Comparison of ENCODE assay signal across 8 cellular contexts in the genomic region with DNA sequence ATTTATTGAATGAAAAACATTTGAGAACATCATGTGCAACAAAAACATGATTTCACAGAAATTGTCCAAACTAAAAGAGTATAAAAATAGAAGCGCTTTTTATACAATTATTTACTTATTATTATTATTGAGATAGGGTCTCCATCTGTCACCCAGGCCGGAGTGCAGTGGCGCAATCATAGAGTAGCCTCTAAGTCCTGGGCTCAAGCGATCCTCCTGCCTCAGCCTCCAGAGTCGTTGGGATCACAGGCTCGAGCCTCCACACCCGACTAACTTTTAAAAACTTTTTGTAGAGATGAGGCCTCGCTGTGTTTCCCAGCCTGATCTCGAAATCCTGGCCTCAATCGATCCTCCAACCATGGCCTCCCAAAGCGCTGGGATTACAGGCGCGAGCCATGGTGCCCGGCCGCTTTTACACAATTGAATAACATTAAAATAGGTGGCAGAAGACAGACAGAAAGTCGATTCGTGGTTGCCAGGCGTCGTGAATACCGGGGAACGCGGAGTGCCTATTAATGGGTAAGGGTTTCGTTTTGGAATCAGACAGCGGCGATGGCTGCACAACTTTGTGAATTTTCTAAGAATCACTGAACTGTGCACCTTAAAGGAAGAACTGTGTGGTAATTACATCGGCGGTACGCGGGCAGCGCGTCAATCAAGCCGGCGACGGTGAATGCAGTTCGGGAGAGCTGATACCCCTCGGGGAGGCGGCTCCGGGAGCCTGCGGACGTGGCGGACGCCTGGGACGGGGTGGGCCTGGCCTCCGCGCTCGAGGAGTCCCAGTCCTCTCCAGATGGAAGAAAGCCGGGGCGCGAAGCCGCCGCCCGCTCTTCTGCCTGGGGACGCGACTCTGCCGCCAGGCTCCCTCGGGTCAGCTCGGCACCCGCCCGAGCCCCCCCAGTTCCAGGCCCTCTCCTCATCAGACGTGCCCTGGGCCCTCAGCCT. TPM values are rescaled to one million over a fixed set of nuclear protein-coding genes. Genes with fewer than 3 reads are reported as not detected.
DNase-seq lines count a peak whose midpoint lies in the region; ATAC-seq and TF ChIP-seq lines count a peak whose summit lies in the region.

No MANE protein-coding gene starts in this region.

- peak in 1 of 56 donors; percentile 4 for TF ChIP-seq CTCF in dorsolateral prefrontal cortex (IDR thresholded peaks at IDR 0.05 in 54 of 56, conservative IDR thresholded peaks at IDR 0.05 in 2 of 56; ENCODE audit: low read depth in 1 of 56, partially characterized antibody in 56 of 56)

- ATAC-seq in activated CD4-positive, CD25-positive, alpha-beta regulatory T cell treated with anti-CD3 and anti-CD28 coated beads, Interleukin-2, amount 50 U/mL, for 24 hours, result peak; percentile 36 to 39

- intact Hi-C loops in dorsolateral prefrontal cortex (cut with DNase I), result loop anchor here (2.0 to 10.0 kb wide), 3 partner anchors 53 to 183 kb away; a partner anchor contains a TSS

- peak overlapping the region; percentile 59 to 97 (median 88) for H3K4me3 ChIP-seq in dorsolateral prefrontal cortex

- CTCF ChIA-PET in HEK293T (lab: Yijun Ruan, JAX), result interaction anchor here (0.7 kb wide), 1 partner anchor 199 kb away, joined by 3 read pairs; no protein-coding TSS in a partner anchor

- POLR2A ChIA-PET in HEK293T (lab: Yijun Ruan, JAX), result no interaction called here

- DNase-seq in DMS 273 (lab: John Stamatoyannopoulos, UW; ENCODE audit: unreplicated experiment) (peak; percentile 76), DMS 273 treated with DMSO at 0.1 percent for 48 hours (lab: John Stamatoyannopoulos, UW) (no peak), HEK293T (ENCODE audit: extremely low spot score) (peak; percentile 50), M059J (ENCODE audit: low read depth) (peak; percentile 77), dorsolateral prefrontal cortex (peak in 9 of 10 donors; percentile 18 to 65 (median 33)), lung microvascular endothelial cell (ENCODE audit: low read depth in 2 of 2) (peak; percentile 44 to 64)
- peak; percentile 34 to 43 for DNase-seq in stimulated activated CD8-positive, alpha-beta memory T cell treated with anti-CD3 and anti-CD28 coated beads, Interleukin-15, amount 100 ng/mL, for 48 hours (ENCODE audit: low read depth in 2 of 2)

- peak overlapping the region in 58 of 59 donors; percentile 48 to 97 (median 88) for H3K27ac ChIP-seq in dorsolateral prefrontal cortex

- H3K27me3 ChIP-seq in dorsolateral prefrontal cortex, result no peaks in the 10 kb centered on the region

TF ChIP-seq in HEK293T, 16 proteins besides CTCF, POLR2A, EP300 and RAD21:
- TF ChIP-seq ELF4 (IDR thresholded peaks at IDR 0.05), result no peak
- TF ChIP-seq, protein P1, sequence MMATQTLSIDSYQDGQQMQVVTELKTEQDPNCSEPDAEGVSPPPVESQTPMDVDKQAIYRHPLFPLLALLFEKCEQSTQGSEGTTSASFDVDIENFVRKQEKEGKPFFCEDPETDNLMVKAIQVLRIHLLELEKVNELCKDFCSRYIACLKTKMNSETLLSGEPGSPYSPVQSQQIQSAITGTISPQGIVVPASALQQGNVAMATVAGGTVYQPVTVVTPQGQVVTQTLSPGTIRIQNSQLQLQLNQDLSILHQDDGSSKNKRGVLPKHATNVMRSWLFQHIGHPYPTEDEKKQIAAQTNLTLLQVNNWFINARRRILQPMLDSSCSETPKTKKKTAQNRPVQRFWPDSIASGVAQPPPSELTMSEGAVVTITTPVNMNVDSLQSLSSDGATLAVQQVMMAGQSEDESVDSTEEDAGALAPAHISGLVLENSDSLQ (IDR thresholded peaks at IDR 0.05), result peak; percentile 89

RNA-seq across cellular contexts. Expression of a gene that starts 0.8 kb away (rescaled TPM):
- total RNA-seq in M059J (2014; rRNA removed; shearing (Covaris generic)), result 42.4 and 53.2 TPM in 2 replicates
- total RNA-seq in dorsolateral prefrontal cortex (10 to 100 TPM; 29.0 to 51.1 (median 39.1) TPM), lung microvascular endothelial cell (12.6 and 16.9 TPM in 2 replicates)

RNA-seq across cellular contexts. Expression of a gene that starts 53.4 kb away (rescaled TPM):
- total RNA-seq in M059J (2014; rRNA removed; shearing (Covaris generic)), result 132 and 155 TPM in 2 replicates
- 10 to 100 TPM; 36.6 to 92.7 (median 62.0) TPM for total RNA-seq in dorsolateral prefrontal cortex
- total RNA-seq in lung microvascular endothelial cell, result 46.4 and 76.6 TPM in 2 replicates
